9 cellular contexts compared by ENCODE assay signal in genomic region chr17:48611681-48612455, GRCh38. TPM values are rescaled to one million over a fixed set of nuclear protein-coding genes. Genes with fewer than 3 reads are reported as not detected.
DNase-seq lines count a peak whose midpoint lies in the region; ATAC-seq, FAIRE-seq and TF ChIP-seq lines count a peak whose summit lies in the region.
"Had no signal": no experiment of that assay in that cellular context is flagged by ENCODE, and none has a peak within 500 bp of the region (broad histone marks: within the 10 kb centered on the region; RNA-seq: fewer than 3 reads in every experiment).

No MANE protein-coding gene starts in this region.

- H3K9me3 ChIP-seq in breast epithelium (no peaks in the 10 kb centered on the region), Peyer's patch (no peaks in the 10 kb centered on the region), iPS-15b (ENCODE audit: control insufficient read depth, insufficient read depth, low read length) (no peaks in the 10 kb centered on the region), upper lobe of right lung (no peaks in the 10 kb centered on the region), pancreas (no peaks in the 10 kb centered on the region)

- intact Hi-C loops in breast epithelium (cut with DNase I; ENCODE audit: low total_unique reads), result no loop called here
- intact Hi-C loops in MCF 10A (cut with micrococcal nuclease), result no loop called here
- intact Hi-C loops in upper lobe of right lung (cut with DNase I), result loop anchor here (10.0 kb wide), 1 partner anchor 267 kb away; no protein-coding TSS in a partner anchor
- intact Hi-C loops in pancreas (cut with DNase I), result loop anchor here in 1 of 3 donors (10.0 kb wide), 1 partner anchor 467 kb away; no protein-coding TSS in a partner anchor

- no peak overlapping the region for H4K5ac ChIP-seq in mesendoderm (ENCODE audit: low read length)

- no peak for DNase-seq in breast epithelium (ENCODE audit: low spot score in 2 of 2)
- DNase-seq in MCF 10A (ENCODE audit: unreplicated experiment), result no peak
- peak in 1 of 3 donors; percentile 74 for DNase-seq in Peyer's patch
- DNase-seq in upper lobe of right lung, result no peak
- DNase-seq in mesendoderm, result no peak
- no peak for DNase-seq in pancreas

- H3K23ac ChIP-seq in mesendoderm (ENCODE audit: low read length), result no peak overlapping the region

- H3K27ac ChIP-seq in breast epithelium (peak overlapping the region in 1 of 2 donors; percentile 43), Peyer's patch (peak overlapping the region; percentile 39 to 92 (median 80)), upper lobe of right lung (no peak overlapping the region), mesendoderm (ENCODE audit: low read depth, low read length) (no peak overlapping the region), pancreas (no peak overlapping the region)

- POLR2A ChIA-PET in MCF 10A (lab: Yijun Ruan, JAX), result no interaction called here

- no peak overlapping the region for H2BK5ac ChIP-seq in mesendoderm (ENCODE audit: low read length)

- BruUV-seq in MCF 10A (replicated peaks; lab: Mats Ljungman, UMichigan), result no TSS peak

- H3K4me3 ChIP-seq in breast epithelium (peak overlapping the region; percentile 54 to 78 (median 68)), Peyer's patch (peak overlapping the region; percentile 63 to 71 (median 66)), iPS-15b (ENCODE audit: low read depth, low read length) (peak overlapping the region; percentile 30), upper lobe of right lung (peak overlapping the region; percentile 64), mesendoderm (ENCODE audit: low read length) (no peak overlapping the region), pancreas (peak overlapping the region in 1 of 4 donors; percentile 62)

- TF ChIP-seq CTCF in breast epithelium (IDR thresholded peaks at IDR 0.05), result no peak
- no peak for TF ChIP-seq CTCF in MCF 10A (IDR thresholded peaks at IDR 0.05; ENCODE audit: unreplicated experiment)
- no peak for TF ChIP-seq CTCF in Peyer's patch (IDR thresholded peaks at IDR 0.05)
- no peak for TF ChIP-seq CTCF in upper lobe of right lung (IDR thresholded peaks at IDR 0.05)
- no peak for TF ChIP-seq CTCF in pancreas (IDR thresholded peaks at IDR 0.05)

- no peak overlapping the region for H3K56ac ChIP-seq in mesendoderm (ENCODE audit: low read length)

- H3K9me3 Mint-ChIP-seq in MCF 10A (ENCODE audit: unreplicated experiment), result no peaks in the 10 kb centered on the region
- H3K9me3 Mint-ChIP-seq: activated naive CD4-positive, alpha-beta T cell treated with anti-CD3 and anti-CD28 coated beads, Interleukin-2, amount 50 U/mL, for 72 hours had no signal

- no peak overlapping the region for H3K18ac ChIP-seq in mesendoderm (ENCODE audit: low read length)

- H4K8ac ChIP-seq in mesendoderm (ENCODE audit: low read depth, low read length), result no peak overlapping the region

- H2BK15ac ChIP-seq in mesendoderm (replicated peaks; ENCODE audit: low read depth), result no peak overlapping the region

- no peaks in the 10 kb centered on the region for H3K4me1 ChIP-seq in breast epithelium
- H3K4me1 ChIP-seq in Peyer's patch, result peaks cover 0 to 36% (median 14%) of the 10 kb centered on the region in 4 donors
- peaks cover 4% of the 10 kb centered on the region for H3K4me1 ChIP-seq in iPS-15b (ENCODE audit: control insufficient read depth, insufficient read depth, low read length)
- peaks cover 29% of the 10 kb centered on the region for H3K4me1 ChIP-seq in upper lobe of right lung
- H3K4me1 ChIP-seq in mesendoderm (ENCODE audit: control insufficient read depth, low read depth, low read length), result no peaks in the 10 kb centered on the region
- H3K4me1 ChIP-seq in pancreas, result peaks cover 0 to 5% (median 0%) of the 10 kb centered on the region in 3 donors

- CTCF ChIA-PET in MCF 10A (lab: Yijun Ruan, JAX), result no interaction called here

- no CpG with 5 or more reads among the region's 36 CpGs for WGBS in mesendoderm (ENCODE audit: extremely low coverage, insufficient coverage, low lambda C conversion rate)
- WGBS in pancreas, 2 donors, result 8 to 11% methylated on average over 23 to 36 of the region's 36 CpGs

- H3K4me3 Mint-ChIP-seq in MCF 10A (ENCODE audit: unreplicated experiment), result no peak overlapping the region

- peaks cover 98% of the 10 kb centered on the region for H3K27me3 Mint-ChIP-seq in MCF 10A (ENCODE audit: insufficient read depth, unreplicated experiment)

- no peak overlapping the region for H3K4ac ChIP-seq in mesendoderm (ENCODE audit: low read depth, low read length)

- TF ChIP-seq POLR2A in breast epithelium (IDR thresholded peaks at IDR 0.05) (no peak), Peyer's patch (IDR thresholded peaks at IDR 0.05) (no peak)

- H3K9ac ChIP-seq in iPS-15b (ENCODE audit: low read depth, low read length) (no peak overlapping the region), mesendoderm (ENCODE audit: low read length) (no peak overlapping the region)

- H2AK5ac ChIP-seq in mesendoderm (ENCODE audit: low read length), result no peak overlapping the region

- no peaks in the 10 kb centered on the region for H3K79me1 ChIP-seq in mesendoderm (ENCODE audit: low read length)

- H3K27ac Mint-ChIP-seq in MCF 10A (ENCODE audit: low read depth, unreplicated experiment), result no peak overlapping the region

- H3K36me3 ChIP-seq in breast epithelium, result no peaks in the 10 kb centered on the region
- peaks cover 0 to 4% (median 0%) of the 10 kb centered on the region in 3 donors for H3K36me3 ChIP-seq in Peyer's patch
- H3K36me3 ChIP-seq in iPS-15b (ENCODE audit: control insufficient read depth, insufficient read depth, low read length), result no peaks in the 10 kb centered on the region
- no peaks in the 10 kb centered on the region for H3K36me3 ChIP-seq in upper lobe of right lung
- no peaks in the 10 kb centered on the region for H3K36me3 ChIP-seq in mesendoderm (ENCODE audit: control insufficient read depth, insufficient read depth, low read length)
- H3K36me3 ChIP-seq in pancreas, result no peaks in the 10 kb centered on the region

- no peak for ATAC-seq in upper lobe of right lung
- ATAC-seq in pancreas, result no peak
- no peak for ATAC-seq in HG03159 (IDR thresholded peaks at IDR 0.05; ENCODE audit: unreplicated experiment)

- H3K79me2 ChIP-seq in mesendoderm (ENCODE audit: control insufficient read depth, insufficient read depth, low read length), result no peaks in the 10 kb centered on the region

- FAIRE-seq in pancreas (lab: Jason Lieb, UNC), result no peak

- no peak overlapping the region for H3K4me2 ChIP-seq in mesendoderm (ENCODE audit: low read length)

- H3K36me3 Mint-ChIP-seq in MCF 10A (ENCODE audit: insufficient read depth, unreplicated experiment), result no peaks in the 10 kb centered on the region

- no peak overlapping the region for H2BK120ac ChIP-seq in mesendoderm (ENCODE audit: low read depth, low read length)

- H3K27me3 ChIP-seq in breast epithelium (peaks cover 19 to 97% of the 10 kb centered on the region in 2 donors), Peyer's patch (peaks cover 0 to 15% of the 10 kb centered on the region in 2 donors), iPS-15b (ENCODE audit: control insufficient read depth, insufficient read depth, low read length) (peaks cover 97% of the 10 kb centered on the region), upper lobe of right lung (peaks cover 95% of the 10 kb centered on the region), mesendoderm (ENCODE audit: insufficient read depth, low read length, poor library complexity) (peaks cover 87% of the 10 kb centered on the region), pancreas (peaks cover 4 to 70% (median 14%) of the 10 kb centered on the region in 4 donors)

- peaks cover 1% of the 10 kb centered on the region for H3K4me1 Mint-ChIP-seq in MCF 10A (ENCODE audit: insufficient read depth, unreplicated experiment)

RNA-seq across cellular contexts. Expression of gene HOXB7, which starts 1.1 kb away (rescaled TPM):
- 10 to 100 TPM in 1 of 3 donors, 1 to 10 TPM in 2; 1.5 to 16.8 (median 4.3) TPM for total RNA-seq in breast epithelium
- not detected in 2 replicates for total RNA-seq in MCF 10A (2022)
- 10 to 100 TPM; 10.7 to 22.8 (median 19.0) TPM for total RNA-seq in Peyer's patch
- total RNA-seq in upper lobe of right lung, result 1.2 TPM
- not detected for polyA plus RNA-seq in mesendoderm (2013, experiment 1 of 2)
- 0.04 TPM for polyA plus RNA-seq in mesendoderm (2013, experiment 2 of 2)
- under 1 TPM in 4 of 6 donors, not detected in 2; 0.35 to 0.94 (median 0.41) TPM for total RNA-seq in pancreas
- 1 to 10 TPM; 1.1 to 1.3 TPM for polyA plus RNA-seq in pancreas

RNA-seq across cellular contexts. Expression of gene HOXB8, which starts 3.2 kb away (rescaled TPM):
- total RNA-seq in breast epithelium (1 to 10 TPM in 2 of 3 donors, under 1 TPM in 1; 0.59 to 4.6 (median 4.6) TPM), MCF 10A (2022) (not detected in 2 replicates), Peyer's patch (10 to 100 TPM in 3 of 4 donors, 1 to 10 TPM in 1; 1.8 to 21.2 (median 14.9) TPM), upper lobe of right lung (1.0 TPM), pancreas (under 1 TPM in 1 of 6 donors, not detected in 5; 0.09 TPM)
- not detected for polyA plus RNA-seq in mesendoderm (2013, experiment 1 of 2)
- not detected for polyA plus RNA-seq in mesendoderm (2013, experiment 2 of 2)
- under 1 TPM; 0.12 to 0.15 TPM for polyA plus RNA-seq in pancreas
- total RNA-seq: activated naive CD4-positive, alpha-beta T cell treated with anti-CD3 and anti-CD28 coated beads, Interleukin-2, amount 50 U/mL, for 72 hours had no signal

RNA-seq across cellular contexts. Expression of gene HOXB6, which starts 7.1 kb away (rescaled TPM):
- total RNA-seq in breast epithelium (10 to 100 TPM in 2 of 3 donors, 1 to 10 TPM in 1; 1.0 to 24.9 (median 18.2) TPM), MCF 10A (2022) (0.37 TPM in 1 of 2 replicates, not detected in the other), Peyer's patch (10 to 100 TPM; 34.3 to 98.4 (median 66.7) TPM), upper lobe of right lung (4.9 TPM), pancreas (1 to 10 TPM in 1 of 6 donors, under 1 TPM in 5; 0.12 to 1.2 (median 0.42) TPM)
- polyA plus RNA-seq in mesendoderm (2013, experiment 1 of 2), result not detected
- polyA plus RNA-seq in mesendoderm (2013, experiment 2 of 2), result not detected
- 1 to 10 TPM; 1.8 TPM for polyA plus RNA-seq in pancreas

RNA-seq across cellular contexts. Expression of gene HOXB9, which starts 14.3 kb away (rescaled TPM):
- total RNA-seq in breast epithelium (under 1 TPM; 0.32 to 0.44 (median 0.33) TPM), MCF 10A (2022) (1.4 and 2.5 TPM in 2 replicates), Peyer's patch (10 to 100 TPM; 13.7 to 47.5 (median 24.9) TPM), upper lobe of right lung (not detected), pancreas (under 1 TPM in 1 of 6 donors, not detected in 5; 0.25 TPM)
- 0.17 TPM for polyA plus RNA-seq in mesendoderm (2013, experiment 1 of 2)
- 0.10 TPM for polyA plus RNA-seq in mesendoderm (2013, experiment 2 of 2)
- polyA plus RNA-seq in pancreas, result not detected

RNA-seq across cellular contexts. Expression of gene HOXB5, which starts 18.3 kb away (rescaled TPM):
- total RNA-seq in breast epithelium (1 to 10 TPM in 2 of 3 donors, under 1 TPM in 1; 0.44 to 2.0 (median 1.4) TPM), MCF 10A (2022) (not detected in 2 replicates), Peyer's patch (10 to 100 TPM in 3 of 4 donors, 1 to 10 TPM in 1; 7.7 to 22.5 (median 15.0) TPM), upper lobe of right lung (4.4 TPM), pancreas (under 1 TPM; 0.19 to 0.90 (median 0.26) TPM)
- not detected for polyA plus RNA-seq in mesendoderm (2013, experiment 1 of 2)
- not detected for polyA plus RNA-seq in mesendoderm (2013, experiment 2 of 2)
- 1 to 10 TPM in 1 of 2 donors, under 1 TPM in 1; 0.80 to 1.0 TPM for polyA plus RNA-seq in pancreas
- total RNA-seq: activated naive CD4-positive, alpha-beta T cell treated with anti-CD3 and anti-CD28 coated beads, Interleukin-2, amount 50 U/mL, for 72 hours had no signal

Comparison
In these comparisons a context has a peak if more than half of its experiments do, and no peak if none do; other contexts are left out.
1. H3K27ac ChIP-seq: peak in Peyer's patch (4 of 4); none in upper lobe of right lung (single experiment), mesendoderm (single experiment) and pancreas (0 of 4).